In genomic region chr6:41728954-41729353, GRCh38 we compare ENCODE assay signal across 14 cellular contexts. TPM values are rescaled to one million over a fixed set of nuclear protein-coding genes. Genes with fewer than 3 reads are reported as not detected.
DNase-seq lines count a peak whose midpoint lies in the region; ATAC-seq and TF ChIP-seq lines count a peak whose summit lies in the region.
"Had no signal": no experiment of that assay in that cellular context is flagged by ENCODE, and none has a peak within 500 bp of the region (broad histone marks: within the 10 kb centered on the region; RNA-seq: fewer than 3 reads in every experiment).

No MANE protein-coding gene starts in this region.

- peak overlapping the region; percentile 92 for H3K4me3 Mint-ChIP-seq in natural killer cell

- H3K4me1 ChIP-seq in heart right ventricle (peaks cover 35 to 98% (median 91%) of the 10 kb centered on the region in 9 donors), aorta (ENCODE audit: control insufficient read depth in 1 of 2, insufficient read depth in 2 of 2, low read length in 2 of 2) (no peaks in the 10 kb centered on the region)

- peaks cover 65 to 84% of the 10 kb centered on the region in 2 donors for H3K4me1 Mint-ChIP-seq in natural killer cell

- TF ChIP-seq CTCF in heart right ventricle (IDR thresholded peaks at IDR 0.05), result no peak
- TF ChIP-seq CTCF in natural killer cell (IDR thresholded peaks at IDR 0.05), result no peak

- H3K9me3 Mint-ChIP-seq in natural killer cell, result no peaks in the 10 kb centered on the region

- H3K27ac ChIP-seq in heart right ventricle (peak overlapping the region in 9 of 10 donors; percentile 13 to 64 (median 38)), cingulate gyrus (ENCODE audit: low read depth, low read length) (peak overlapping the region; percentile 93), aorta (ENCODE audit: low read depth in 1 of 2, low read length in 2 of 2) (no peak overlapping the region)
- H3K27ac ChIP-seq: HL-60 had no signal

- WGBS in heart right ventricle, 2 donors, result 91 to 96% methylated on average over 7 of the region's 7 CpGs
- WGBS in aorta, 2 donors, result 93 to 95% methylated on average over 7 of the region's 7 CpGs

- DNase-seq in heart right ventricle (no peak), cardiac septum (ENCODE audit: low spot score) (no peak), natural killer cell (no peak), aorta (peak; percentile 8 to 63), kidney glomerular epithelial cell (lab: John Stamatoyannopoulos, UW) (no peak)
- DNase-seq: activated naive CD4-positive, alpha-beta T cell; stimulated activated CD4-positive, alpha-beta T cell treated with anti-CD3 and anti-CD28 coated beads, Interleukin-2, amount 100 ng/mL, for 24 hours; stimulated activated CD8-positive, alpha-beta memory T cell treated with anti-CD3 and anti-CD28 coated beads, Interleukin-4, amount 100 ng/mL, for 48 hours had no signal

- no peaks in the 10 kb centered on the region for H3K27me3 Mint-ChIP-seq in natural killer cell (ENCODE audit: low read depth in 2 of 2)

- H3K36me3 Mint-ChIP-seq in natural killer cell, result no peaks in the 10 kb centered on the region

- no peak for ATAC-seq in heart right ventricle
- ATAC-seq in natural killer cell, result no peak
- ATAC-seq in aorta (ENCODE audit: low FRiP score), result no peak
- no peak for ATAC-seq in HG02852 (IDR thresholded peaks at IDR 0.05; ENCODE audit: unreplicated experiment)
- no peak for ATAC-seq in GM21717 (IDR thresholded peaks at IDR 0.05; ENCODE audit: unreplicated experiment)

- H3K27me3 ChIP-seq in heart right ventricle, result no peaks in the 10 kb centered on the region
- H3K27me3 ChIP-seq in aorta (ENCODE audit: control insufficient read depth in 1 of 2, insufficient read depth in 2 of 2, low read length in 1 of 2), result no peaks in the 10 kb centered on the region

- H3K27ac Mint-ChIP-seq in natural killer cell, result peak overlapping the region; percentile 88 to 95

- H3K9me3 ChIP-seq in heart right ventricle (no peaks in the 10 kb centered on the region), aorta (ENCODE audit: control insufficient read depth, low read length) (no peaks in the 10 kb centered on the region)

- H3K4me3 ChIP-seq in heart right ventricle, result no peak overlapping the region
- H3K4me3 ChIP-seq in aorta (ENCODE audit: low read length in 2 of 2), result no peak overlapping the region

- H3K36me3 ChIP-seq in heart right ventricle (no peaks in the 10 kb centered on the region), aorta (ENCODE audit: control insufficient read depth in 1 of 2, insufficient read depth in 2 of 2, low read length in 1 of 2) (no peaks in the 10 kb centered on the region)

- intact Hi-C loops in heart right ventricle (cut with DNase I), result no loop called here
- intact Hi-C loops in cardiac septum (cut with DNase I), result no loop called here
- intact Hi-C loops in natural killer cell (cut with micrococcal nuclease), result no loop called here
- intact Hi-C loops in aorta (cut with DNase I), result no loop called here

RNA-seq across cellular contexts. Expression of gene TFEB, which starts 6.5 kb away (rescaled TPM):
- total RNA-seq in heart right ventricle, result 10 to 100 TPM; 29.2 to 47.0 (median 39.6) TPM
- 10 to 100 TPM; 36.9 to 52.3 TPM for polyA plus RNA-seq in heart right ventricle
- 45.6 TPM for total RNA-seq in cardiac septum
- 10 to 100 TPM; 56.0 to 66.7 (median 66.2) TPM for total RNA-seq in natural killer cell
- 10 to 100 TPM; 22.2 to 32.1 TPM for total RNA-seq in aorta
- 10 to 100 TPM in 1 of 2 donors, 1 to 10 TPM in 1; 7.3 to 20.9 TPM for polyA plus RNA-seq in aorta

RNA-seq across cellular contexts. Expression of gene PGC, which starts 18.2 kb away (rescaled TPM):
- total RNA-seq in heart right ventricle (not detected), cardiac septum (not detected), natural killer cell (not detected), aorta (under 1 TPM; 0.33 to 0.65 TPM)
- polyA plus RNA-seq in heart right ventricle (1 to 10 TPM in 1 of 2 donors, under 1 TPM in 1; 0.58 to 2.0 TPM), aorta (1 to 10 TPM; 1.1 to 2.5 TPM)
- total RNA-seq: endothelial cell of umbilical vein, renal cortical epithelial cell had no signal
- polyA plus RNA-seq: endothelial cell of umbilical vein had no signal

RNA-seq across cellular contexts. Expression of gene FRS3, which starts 50.7 kb away (rescaled TPM):
- total RNA-seq in heart right ventricle (1 to 10 TPM; 4.1 to 8.7 (median 5.8) TPM), cardiac septum (5.7 TPM), natural killer cell (1 to 10 TPM; 4.5 to 5.7 (median 5.4) TPM), aorta (1 to 10 TPM; 3.7 to 5.4 TPM)
- polyA plus RNA-seq in heart right ventricle (1 to 10 TPM; 2.8 to 8.0 TPM), aorta (10 to 100 TPM in 1 of 2 donors, 1 to 10 TPM in 1; 1.0 to 16.2 TPM)

RNA-seq across cellular contexts. Expression of gene PRICKLE4, which starts 51.6 kb away (rescaled TPM):
- 1 to 10 TPM in 7 of 10 donors, under 1 TPM in 3; 0.38 to 4.7 (median 1.9) TPM for total RNA-seq in heart right ventricle
- 1 to 10 TPM; 1.6 to 6.1 TPM for polyA plus RNA-seq in heart right ventricle
- total RNA-seq in cardiac septum, result 1.7 TPM
- not detected for total RNA-seq in natural killer cell
- 1 to 10 TPM; 3.5 to 8.8 TPM for total RNA-seq in aorta
- polyA plus RNA-seq in aorta, result 1 to 10 TPM in 1 of 2 donors, under 1 TPM in 1; 0.61 to 1.5 TPM

RNA-seq across cellular contexts. Expression of gene TOMM6, which starts 58.5 kb away (rescaled TPM):
- total RNA-seq in heart right ventricle (100 to 1,000 TPM; 156 to 210 (median 186) TPM), cardiac septum (127 TPM), natural killer cell (100 to 1,000 TPM in 1 of 3 donors, 10 to 100 TPM in 2; 95.0 to 109 (median 96.6) TPM), aorta (10 to 100 TPM; 74.8 to 75.5 TPM)
- polyA plus RNA-seq in heart right ventricle (100 to 1,000 TPM; 135 to 291 TPM), aorta (100 to 1,000 TPM; 213 to 236 TPM)

Comparison
In these comparisons a context has a peak if more than half of its experiments do, and no peak if none do; other contexts are left out.
1. DNase-seq: peak in aorta (2 of 2); none in heart right ventricle (0 of 2), cardiac septum (single experiment), natural killer cell (single experiment) and kidney glomerular epithelial cell (single experiment).
2. H3K27ac ChIP-seq: peak in heart right ventricle (9 of 10) and cingulate gyrus (single experiment); none in aorta (0 of 2).